Comparison of ENCODE assay signal across 1 cellular context in the genomic region with DNA sequence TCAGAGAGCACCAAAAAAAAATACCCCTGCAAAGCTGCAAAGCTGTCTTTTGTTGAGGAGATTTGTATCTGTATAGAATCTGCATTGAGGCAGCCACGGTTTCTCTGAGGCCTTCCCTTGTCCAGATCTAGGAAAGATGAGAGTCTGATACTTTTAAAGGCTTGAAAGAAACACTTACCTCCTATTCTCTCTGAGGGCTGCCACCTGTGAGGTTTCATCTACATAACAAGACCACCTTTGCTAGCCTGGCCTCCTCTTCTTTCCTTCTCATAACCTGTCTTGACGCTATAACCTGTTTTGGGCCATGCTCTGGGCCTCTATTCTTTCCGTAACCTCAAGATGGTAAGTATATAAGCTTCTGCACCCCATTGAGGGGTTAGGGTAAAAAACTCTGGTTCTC.
TF ChIP-seq lines count a peak whose summit lies in the region.

No MANE protein-coding gene starts in this region.

TF ChIP-seq in GM23338, 12 proteins besides CTCF, POLR2A, EP300 and RAD21:
- TF ChIP-seq, protein P1, sequence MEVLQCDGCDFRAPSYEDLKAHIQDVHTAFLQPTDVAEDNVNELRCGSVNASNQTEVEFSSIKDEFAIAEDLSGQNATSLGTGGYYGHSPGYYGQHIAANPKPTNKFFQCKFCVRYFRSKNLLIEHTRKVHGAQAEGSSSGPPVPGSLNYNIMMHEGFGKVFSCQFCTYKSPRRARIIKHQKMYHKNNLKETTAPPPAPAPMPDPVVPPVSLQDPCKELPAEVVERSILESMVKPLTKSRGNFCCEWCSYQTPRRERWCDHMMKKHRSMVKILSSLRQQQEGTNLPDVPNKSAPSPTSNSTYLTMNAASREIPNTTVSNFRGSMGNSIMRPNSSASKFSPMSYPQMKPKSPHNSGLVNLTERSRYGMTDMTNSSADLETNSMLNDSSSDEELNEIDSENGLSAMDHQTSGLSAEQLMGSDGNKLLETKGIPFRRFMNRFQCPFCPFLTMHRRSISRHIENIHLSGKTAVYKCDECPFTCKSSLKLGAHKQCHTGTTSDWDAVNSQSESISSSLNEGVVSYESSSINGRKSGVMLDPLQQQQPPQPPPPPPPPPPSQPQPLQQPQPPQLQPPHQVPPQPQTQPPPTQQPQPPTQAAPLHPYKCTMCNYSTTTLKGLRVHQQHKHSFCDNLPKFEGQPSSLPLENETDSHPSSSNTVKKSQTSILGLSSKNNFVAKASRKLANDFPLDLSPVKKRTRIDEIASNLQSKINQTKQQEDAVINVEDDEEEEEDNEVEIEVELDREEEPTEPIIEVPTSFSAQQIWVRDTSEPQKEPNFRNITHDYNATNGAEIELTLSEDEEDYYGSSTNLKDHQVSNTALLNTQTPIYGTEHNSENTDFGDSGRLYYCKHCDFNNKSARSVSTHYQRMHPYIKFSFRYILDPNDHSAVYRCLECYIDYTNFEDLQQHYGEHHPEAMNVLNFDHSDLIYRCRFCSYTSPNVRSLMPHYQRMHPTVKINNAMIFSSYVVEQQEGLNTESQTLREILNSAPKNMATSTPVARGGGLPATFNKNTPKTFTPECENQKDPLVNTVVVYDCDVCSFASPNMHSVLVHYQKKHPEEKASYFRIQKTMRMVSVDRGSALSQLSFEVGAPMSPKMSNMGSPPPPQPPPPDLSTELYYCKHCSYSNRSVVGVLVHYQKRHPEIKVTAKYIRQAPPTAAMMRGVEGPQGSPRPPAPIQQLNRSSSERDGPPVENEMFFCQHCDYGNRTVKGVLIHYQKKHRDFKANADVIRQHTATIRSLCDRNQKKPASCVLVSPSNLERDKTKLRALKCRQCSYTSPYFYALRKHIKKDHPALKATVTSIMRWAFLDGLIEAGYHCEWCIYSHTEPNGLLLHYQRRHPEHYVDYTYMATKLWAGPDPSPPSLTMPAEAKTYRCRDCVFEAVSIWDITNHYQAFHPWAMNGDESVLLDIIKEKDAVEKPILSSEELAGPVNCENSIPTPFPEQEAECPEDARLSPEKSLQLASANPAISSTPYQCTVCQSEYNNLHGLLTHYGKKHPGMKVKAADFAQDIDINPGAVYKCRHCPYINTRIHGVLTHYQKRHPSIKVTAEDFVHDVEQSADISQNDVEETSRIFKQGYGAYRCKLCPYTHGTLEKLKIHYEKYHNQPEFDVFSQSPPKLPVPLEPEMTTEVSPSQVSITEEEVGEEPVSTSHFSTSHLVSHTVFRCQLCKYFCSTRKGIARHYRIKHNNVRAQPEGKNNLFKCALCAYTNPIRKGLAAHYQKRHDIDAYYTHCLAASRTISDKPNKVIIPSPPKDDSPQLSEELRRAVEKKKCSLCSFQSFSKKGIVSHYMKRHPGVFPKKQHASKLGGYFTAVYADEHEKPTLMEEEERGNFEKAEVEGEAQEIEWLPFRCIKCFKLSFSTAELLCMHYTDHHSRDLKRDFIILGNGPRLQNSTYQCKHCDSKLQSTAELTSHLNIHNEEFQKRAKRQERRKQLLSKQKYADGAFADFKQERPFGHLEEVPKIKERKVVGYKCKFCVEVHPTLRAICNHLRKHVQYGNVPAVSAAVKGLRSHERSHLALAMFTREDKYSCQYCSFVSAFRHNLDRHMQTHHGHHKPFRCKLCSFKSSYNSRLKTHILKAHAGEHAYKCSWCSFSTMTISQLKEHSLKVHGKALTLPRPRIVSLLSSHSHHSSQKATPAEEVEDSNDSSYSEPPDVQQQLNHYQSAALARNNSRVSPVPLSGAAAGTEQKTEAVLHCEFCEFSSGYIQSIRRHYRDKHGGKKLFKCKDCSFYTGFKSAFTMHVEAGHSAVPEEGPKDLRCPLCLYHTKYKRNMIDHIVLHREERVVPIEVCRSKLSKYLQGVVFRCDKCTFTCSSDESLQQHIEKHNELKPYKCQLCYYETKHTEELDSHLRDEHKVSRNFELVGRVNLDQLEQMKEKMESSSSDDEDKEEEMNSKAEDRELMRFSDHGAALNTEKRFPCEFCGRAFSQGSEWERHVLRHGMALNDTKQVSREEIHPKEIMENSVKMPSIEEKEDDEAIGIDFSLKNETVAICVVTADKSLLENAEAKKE (CRISPR knock-in tag; IDR thresholded peaks at IDR 0.05): 0 out of 2 replicates have a peak, but pooled peaks have one; percentile 14
- TF ChIP-seq EZH2phosphoT487 (IDR thresholded peaks at IDR 0.05; ENCODE audit: unreplicated experiment): no peak
- no peak for TF ChIP-seq STAT1 (IDR thresholded peaks at IDR 0.05; ENCODE audit: unreplicated experiment)
- TF ChIP-seq ZNF114 (CRISPR knock-in tag; IDR thresholded peaks at IDR 0.05): no peak
